In the genomic region with DNA sequence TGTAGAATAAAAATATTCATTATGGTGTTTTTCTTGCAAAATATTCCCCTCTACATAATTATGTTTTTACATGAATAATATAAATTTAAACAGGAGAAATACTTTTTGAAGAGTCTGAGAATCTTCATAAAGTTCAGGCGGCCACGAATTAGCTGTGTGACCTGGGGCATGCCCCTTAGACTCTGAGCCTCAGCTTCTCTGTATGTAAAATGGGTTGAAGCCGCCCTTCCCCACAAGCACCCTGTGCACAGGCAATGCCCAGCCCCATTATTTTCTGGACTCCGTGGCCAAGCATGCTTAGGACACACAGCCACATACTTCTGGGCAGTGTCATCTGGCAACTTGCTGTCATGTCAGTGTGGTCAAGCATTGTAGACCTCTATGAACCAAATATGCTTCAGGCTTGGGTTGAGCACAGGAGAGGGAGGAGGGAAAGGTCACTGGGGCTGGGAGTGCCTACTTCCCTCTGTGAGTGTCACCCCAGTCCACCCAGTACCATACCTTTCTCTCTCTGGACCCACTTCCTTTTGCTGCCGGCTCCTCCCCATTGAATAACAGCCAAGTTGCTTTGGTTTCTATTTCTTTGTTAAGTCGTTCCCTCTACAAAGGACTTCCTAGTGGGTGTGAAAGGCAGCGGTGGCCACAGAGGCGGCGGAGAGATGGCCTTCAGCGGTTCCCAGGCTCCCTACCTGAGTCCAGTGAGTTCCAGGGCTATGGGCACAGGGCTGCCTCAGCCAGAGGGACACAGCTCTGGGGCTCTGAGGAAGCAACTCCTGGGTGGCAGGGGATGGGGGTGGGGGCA, we compare ENCODE assay signal across 8 cellular contexts. TPM values are rescaled to one million over a fixed set of nuclear protein-coding genes. Genes with fewer than 3 reads are reported as not detected.
DNase-seq lines count a peak whose midpoint lies in the region; ATAC-seq and TF ChIP-seq lines count a peak whose summit lies in the region.

A gene (plus strand): TSS at position 582 of the 802 bp plus-strand sequence. CDS start 78 bp downstream, at position 660.

- DNase-seq in D341Med (ENCODE audit: low spot score) (peak; percentile 32), heart right ventricle (peak; percentile 35 to 48)
- peak; percentile 25 for DNase-seq in activated T-helper 2 cell treated with anti-CD3 and anti-CD28 coated beads, Interferon-gamma antibody, Interleukin-2, Interleukin-4, amounts not matched to agents 10 μg/mL and 5 μg/mL and 100 μg/mL, durations not matched to agents 14 hours and 24 hours and 36 hours (ENCODE audit: low spot score)
- DNase-seq in stimulated activated CD8-positive, alpha-beta memory T cell treated with anti-CD3 and anti-CD28 coated beads, Interleukin-15, amount 100 ng/mL, for 1 hour (ENCODE audit: low read depth) = peak; percentile 12

- H3K36me3 Mint-ChIP-seq in activated T-helper 2 cell treated with anti-CD3 and anti-CD28 coated beads, Interferon-gamma antibody, Interleukin-2, Interleukin-4, amounts not matched to agents 10 μg/mL and 5 μg/mL and 100 μg/mL, durations not matched to agents 14 hours and 24 hours and 36 hours (ENCODE audit: low read depth) = peaks cover 29% of the 10 kb centered on the region

- 49 to 50% methylated on average over 10 of the region's 10 CpGs for WGBS in heart right ventricle, 2 donors

- H3K4me3 Mint-ChIP-seq in activated T-helper 2 cell treated with anti-CD3 and anti-CD28 coated beads, Interferon-gamma antibody, Interleukin-2, Interleukin-4, amounts not matched to agents 10 μg/mL and 5 μg/mL and 100 μg/mL, durations not matched to agents 14 hours and 24 hours and 36 hours (ENCODE audit: low read depth) = peak within 1 kb of the TSS; percentile 91

- no peaks in the 10 kb centered on the region for H3K9me3 ChIP-seq in heart right ventricle

- no peaks in the 10 kb centered on the region for H3K9me3 Mint-ChIP-seq in activated T-helper 2 cell treated with anti-CD3 and anti-CD28 coated beads, Interferon-gamma antibody, Interleukin-2, Interleukin-4, amounts not matched to agents 10 μg/mL and 5 μg/mL and 100 μg/mL, durations not matched to agents 14 hours and 24 hours and 36 hours

- TF ChIP-seq CTCF in KMS-11 (conservative IDR thresholded peaks at IDR 0.05; ENCODE audit: low read depth, low read length) (no peak), heart right ventricle (IDR thresholded peaks at IDR 0.05) (no peak)

- no peaks in the 10 kb centered on the region for H3K79me2 ChIP-seq in KMS-11 (ENCODE audit: insufficient read depth, low read depth)

- peaks cover 48% of the 10 kb centered on the region for H3K4me1 Mint-ChIP-seq in activated T-helper 2 cell treated with anti-CD3 and anti-CD28 coated beads, Interferon-gamma antibody, Interleukin-2, Interleukin-4, amounts not matched to agents 10 μg/mL and 5 μg/mL and 100 μg/mL, durations not matched to agents 14 hours and 24 hours and 36 hours (ENCODE audit: low read depth)

- ATAC-seq in GM19452 (IDR thresholded peaks at IDR 0.05; ENCODE audit: unreplicated experiment) (peak; percentile 62), heart right ventricle (peak; percentile 24 to 61 (median 40)), HG03196 (IDR thresholded peaks at IDR 0.05; ENCODE audit: unreplicated experiment) (no peak), HG03457 (IDR thresholded peaks at IDR 0.05; ENCODE audit: unreplicated experiment) (no peak)

- H3K27me3 Mint-ChIP-seq in activated T-helper 2 cell treated with anti-CD3 and anti-CD28 coated beads, Interferon-gamma antibody, Interleukin-2, Interleukin-4, amounts not matched to agents 10 μg/mL and 5 μg/mL and 100 μg/mL, durations not matched to agents 14 hours and 24 hours and 36 hours (ENCODE audit: low read depth) = no peaks in the 10 kb centered on the region

- peak within 1 kb of the TSS; percentile 83 for H3K27ac Mint-ChIP-seq in activated T-helper 2 cell treated with anti-CD3 and anti-CD28 coated beads, Interferon-gamma antibody, Interleukin-2, Interleukin-4, amounts not matched to agents 10 μg/mL and 5 μg/mL and 100 μg/mL, durations not matched to agents 14 hours and 24 hours and 36 hours

- no peak within 1 kb of the TSS; the same call in 1 of the 2 replicates for H2AFZ ChIP-seq in KMS-11 (ENCODE audit: low read depth)

- H3K9ac ChIP-seq in KMS-11 = no peak within 1 kb of the TSS; the same call in 1 of the 2 replicates

- H3K4me3 ChIP-seq in KMS-11 (IDR thresholded peaks at IDR 0.05; ENCODE audit: insufficient read depth, low read depth, low read length) (no peak within 1 kb of the TSS), heart right ventricle (peak within 1 kb of the TSS in 9 of 10 donors; percentile 33 to 66 (median 56))

- peak within 1 kb of the TSS; percentile 42 for H3K4me2 ChIP-seq in KMS-11

- H3K4me1 ChIP-seq in KMS-11 (ENCODE audit: low read depth, poor library complexity, severe bottlenecking) (peaks cover 7% of the 10 kb centered on the region), heart right ventricle (peaks cover 7 to 56% (median 29%) of the 10 kb centered on the region in 9 donors)

- H3K27me3 ChIP-seq in KMS-11 (ENCODE audit: insufficient read depth, low read depth) = no peaks in the 10 kb centered on the region
- H3K27me3 ChIP-seq in heart right ventricle = no peaks in the 10 kb centered on the region

- no peaks in the 10 kb centered on the region for H4K20me1 ChIP-seq in KMS-11 (ENCODE audit: insufficient read depth)

- H3K36me3 ChIP-seq in KMS-11 (ENCODE audit: insufficient read depth) (no peaks in the 10 kb centered on the region), heart right ventricle (peaks cover 0 to 19% (median 0%) of the 10 kb centered on the region in 9 donors)

- H3K27ac ChIP-seq in KMS-11 (no peak within 1 kb of the TSS), heart right ventricle (peak within 1 kb of the TSS; percentile 47 to 92 (median 81))

- intact Hi-C loops in activated T-helper 2 cell treated with anti-CD3 and anti-CD28 coated beads, Interferon-gamma antibody, Interleukin-2, Interleukin-4, amounts not matched to agents 10 μg/mL and 5 μg/mL and 100 μg/mL, durations not matched to agents 14 hours and 24 hours and 36 hours (cut with micrococcal nuclease) = no loop called here
- intact Hi-C loops in heart right ventricle (cut with DNase I) = no loop called here

RNA-seq across cellular contexts. Expression of the gene that starts here (rescaled TPM):
- 35.1 and 35.8 TPM in 2 replicates for total RNA-seq in activated T-helper 2 cell treated with anti-CD3 and anti-CD28 coated beads, Interferon-gamma antibody, Interleukin-2, Interleukin-4, amounts not matched to agents 10 μg/mL and 5 μg/mL and 100 μg/mL, durations not matched to agents 14 hours and 24 hours and 36 hours
- 10 to 100 TPM in 9 of 10 donors, 1 to 10 TPM in 1; 7.5 to 79.1 (median 16.2) TPM for total RNA-seq in heart right ventricle
- polyA plus RNA-seq in heart right ventricle = 10 to 100 TPM; 18.8 to 30.2 TPM

Comparison
In these comparisons a context has a peak if more than half of its experiments do, and no peak if none do; other contexts are left out.
1. ATAC-seq: peak in GM19452 (single experiment) and heart right ventricle (8 of 8); none in HG03196 (single experiment) and HG03457 (single experiment).
2. Peak in every context shown above with its lines, with median percentiles within 50 percentile points of each other: DNase-seq.